Comparison of ENCODE assay signal across 19 cellular contexts in the genomic region with DNA sequence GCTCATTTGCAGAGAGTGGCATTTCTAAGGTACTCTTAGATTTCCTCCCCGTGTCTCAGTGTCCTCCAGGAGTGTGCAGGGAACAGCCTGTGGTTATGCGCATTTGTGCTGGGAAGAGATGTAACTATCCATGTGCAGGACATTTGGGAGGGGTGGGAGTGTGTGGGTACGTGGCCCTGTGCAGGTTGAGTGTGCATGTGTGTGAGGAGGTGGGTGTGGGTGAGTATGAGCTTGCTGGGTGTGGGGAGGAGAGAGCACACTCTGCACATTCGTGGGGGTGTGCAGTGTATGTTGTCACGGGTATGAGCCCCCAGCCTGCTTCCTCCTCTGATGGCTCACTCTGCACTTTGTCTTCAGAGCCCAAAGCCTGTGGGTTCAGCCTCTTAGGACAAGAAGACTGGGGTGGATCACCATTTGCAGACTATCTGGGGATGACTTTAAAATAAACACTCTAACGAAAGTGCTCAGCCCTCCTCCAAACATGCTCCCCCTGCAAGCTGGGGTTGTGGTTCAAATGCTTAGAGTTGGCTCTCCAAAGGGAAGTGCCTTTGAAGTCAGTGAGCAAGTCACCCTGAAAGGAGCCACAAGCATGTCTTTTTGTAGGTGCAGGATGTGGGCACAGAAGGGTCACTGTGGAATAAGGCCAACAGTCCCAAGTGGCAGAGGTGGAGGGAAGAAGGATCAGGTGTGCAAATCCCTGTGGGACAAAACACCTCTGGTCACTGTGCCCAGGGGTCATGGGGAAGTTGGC.
A peak's percentile ranks its signal among the peaks of the same experiment; 100 is the strongest.
DNase-seq lines count a peak whose midpoint lies in the region; ATAC-seq and TF ChIP-seq lines count a peak whose summit lies in the region.
"Had no signal": no experiment of that assay in that cellular context is flagged by ENCODE, and none has a peak within 500 bp of the region (broad histone marks: within the 10 kb centered on the region; RNA-seq: fewer than 3 reads in every experiment).

No MANE protein-coding gene starts in this region.

- no peak overlapping the region for H3K4me3 Mint-ChIP-seq in activated CD8-positive, alpha-beta T cell treated with anti-CD3 and anti-CD28 coated beads, Interleukin-2, amount 10 ng/mL, durations not matched to agents 7 days and 5 days
- no peak overlapping the region for H3K4me3 Mint-ChIP-seq in activated CD8-positive, alpha-beta T cell treated with anti-CD3 and anti-CD28 coated beads for 36 hours
- H3K4me3 Mint-ChIP-seq in naive thymus-derived CD8-positive, alpha-beta T cell = peak overlapping the region in 8 of 10 donors; percentile 2 to 70 (median 45)
- no peak overlapping the region for H3K4me3 Mint-ChIP-seq in HFFc6
- H3K4me3 Mint-ChIP-seq: B cell had no signal

- H3K36me3 Mint-ChIP-seq in activated CD8-positive, alpha-beta T cell treated with anti-CD3 and anti-CD28 coated beads, Interleukin-2, amount 10 ng/mL, durations not matched to agents 7 days and 5 days (ENCODE audit: low read depth) = no peaks in the 10 kb centered on the region
- no peaks in the 10 kb centered on the region for H3K36me3 Mint-ChIP-seq in activated CD8-positive, alpha-beta T cell treated with anti-CD3 and anti-CD28 coated beads for 36 hours (ENCODE audit: low read depth)
- no peaks in the 10 kb centered on the region for H3K36me3 Mint-ChIP-seq in naive thymus-derived CD8-positive, alpha-beta T cell
- no peaks in the 10 kb centered on the region for H3K36me3 Mint-ChIP-seq in HFFc6 (ENCODE audit: low read depth)
- H3K36me3 Mint-ChIP-seq: CD4-positive, CD25-positive, alpha-beta regulatory T cell had no signal

- H3K27ac Mint-ChIP-seq in activated CD8-positive, alpha-beta T cell treated with anti-CD3 and anti-CD28 coated beads, Interleukin-2, amount 10 ng/mL, durations not matched to agents 7 days and 5 days = no peak overlapping the region
- no peak overlapping the region for H3K27ac Mint-ChIP-seq in activated CD8-positive, alpha-beta T cell treated with anti-CD3 and anti-CD28 coated beads for 36 hours
- no peak overlapping the region for H3K27ac Mint-ChIP-seq in naive thymus-derived CD8-positive, alpha-beta T cell
- H3K27ac Mint-ChIP-seq in HFFc6 = no peak overlapping the region
- H3K27ac Mint-ChIP-seq: B cell had no signal

- CTCF ChIA-PET in activated CD8-positive, alpha-beta T cell treated with anti-CD3 and anti-CD28 coated beads, Interleukin-2, amount 10 ng/mL, durations not matched to agents 7 days and 5 days (lab: Charles Lee) = interaction anchor here (1.1 kb wide), 1 partner anchor 30 kb away, joined by 4 read pairs; no protein-coding TSS in a partner anchor
- CTCF ChIA-PET in activated CD8-positive, alpha-beta T cell treated with anti-CD3 and anti-CD28 coated beads for 36 hours (lab: Charles Lee) = interaction anchor here (1.5 kb wide), 1 partner anchor 20 kb away, joined by 6 read pairs; no protein-coding TSS in a partner anchor

- intact Hi-C loops in activated CD8-positive, alpha-beta T cell treated with anti-CD3 and anti-CD28 coated beads for 36 hours (cut with micrococcal nuclease) = no loop called here

- peaks cover 51% of the 10 kb centered on the region for H3K27me3 Mint-ChIP-seq in activated CD8-positive, alpha-beta T cell treated with anti-CD3 and anti-CD28 coated beads, Interleukin-2, amount 10 ng/mL, durations not matched to agents 7 days and 5 days (ENCODE audit: low read depth)
- peaks cover 27% of the 10 kb centered on the region for H3K27me3 Mint-ChIP-seq in activated CD8-positive, alpha-beta T cell treated with anti-CD3 and anti-CD28 coated beads for 36 hours
- H3K27me3 Mint-ChIP-seq in naive thymus-derived CD8-positive, alpha-beta T cell = peaks cover 18 to 68% (median 27%) of the 10 kb centered on the region in 5 donors
- H3K27me3 Mint-ChIP-seq in HFFc6 (ENCODE audit: insufficient read depth) = peaks cover 3% of the 10 kb centered on the region

- peaks cover 55% of the 10 kb centered on the region for H3K4me1 Mint-ChIP-seq in activated CD8-positive, alpha-beta T cell treated with anti-CD3 and anti-CD28 coated beads, Interleukin-2, amount 10 ng/mL, durations not matched to agents 7 days and 5 days (ENCODE audit: low read depth)
- H3K4me1 Mint-ChIP-seq in activated CD8-positive, alpha-beta T cell treated with anti-CD3 and anti-CD28 coated beads for 36 hours (ENCODE audit: low read depth) = peaks cover 42% of the 10 kb centered on the region
- H3K4me1 Mint-ChIP-seq in naive thymus-derived CD8-positive, alpha-beta T cell = peaks cover 34 to 53% (median 50%) of the 10 kb centered on the region in 4 donors
- no peaks in the 10 kb centered on the region for H3K4me1 Mint-ChIP-seq in HFFc6 (ENCODE audit: low read depth)

- ATAC-seq in activated CD8-positive, alpha-beta T cell treated with anti-CD3 and anti-CD28 coated beads, Interleukin-2, amount 10 ng/mL, durations not matched to agents 7 days and 5 days = no peak
- ATAC-seq in activated CD8-positive, alpha-beta T cell treated with anti-CD3 and anti-CD28 coated beads for 36 hours = no peak
- ATAC-seq in naive thymus-derived CD8-positive, alpha-beta T cell = no peak
- ATAC-seq: A549, HCT116 had no signal

- TF ChIP-seq CTCF in activated CD8-positive, alpha-beta T cell treated with anti-CD3 and anti-CD28 coated beads for 36 hours (IDR thresholded peaks at IDR 0.05) = no peak
- no peak for TF ChIP-seq CTCF in GM10266 (IDR thresholded peaks at IDR 0.05; ENCODE audit: control insufficient read depth, insufficient read depth, low read depth, missing control alignments)
- TF ChIP-seq CTCF in HFFc6 (IDR thresholded peaks at IDR 0.05) = no peak

- peak; percentile 36 for DNase-seq in activated CD8-positive, alpha-beta T cell treated with anti-CD3 and anti-CD28 coated beads, Interleukin-2, amount 10 ng/mL, durations not matched to agents 7 days and 5 days
- no peak for DNase-seq in activated CD8-positive, alpha-beta T cell treated with anti-CD3 and anti-CD28 coated beads for 36 hours
- DNase-seq in GM10266 (ENCODE audit: extremely low spot score) (peak; percentile 27), SW480 (ENCODE audit: low spot score) (peak; percentile 78), SHP77 (lab: John Stamatoyannopoulos, UW) (no peak), HFFc6 (no peak)
- DNase-seq in naive thymus-derived CD8-positive, alpha-beta T cell = no peak
- DNase-seq: DMS79, GOT3, Kasumi-1, NCI-H1694 treated with DMSO at 0.1 percent for 48 hours, NCI-H2081 treated with DMSO at 0.1 percent for 48 hours, NCI-H446, NCI-H526, Peyer's patch had no signal

- POLR2A ChIA-PET in activated CD8-positive, alpha-beta T cell treated with anti-CD3 and anti-CD28 coated beads, Interleukin-2, amount 10 ng/mL, durations not matched to agents 7 days and 5 days (lab: Charles Lee) = no interaction called here
- POLR2A ChIA-PET in activated CD8-positive, alpha-beta T cell treated with anti-CD3 and anti-CD28 coated beads for 36 hours (lab: Charles Lee) = interaction anchor here (0.7 to 0.9 kb wide), 2 partner anchors 8 to 534 kb away, joined by 3 read pairs; no protein-coding TSS in a partner anchor
- POLR2A ChIA-PET in naive thymus-derived CD8-positive, alpha-beta T cell (lab: Charles Lee) = no interaction called here

- no peaks in the 10 kb centered on the region for H3K9me3 Mint-ChIP-seq in activated CD8-positive, alpha-beta T cell treated with anti-CD3 and anti-CD28 coated beads, Interleukin-2, amount 10 ng/mL, durations not matched to agents 7 days and 5 days (ENCODE audit: insufficient read depth)
- no peaks in the 10 kb centered on the region for H3K9me3 Mint-ChIP-seq in activated CD8-positive, alpha-beta T cell treated with anti-CD3 and anti-CD28 coated beads for 36 hours
- no peaks in the 10 kb centered on the region for H3K9me3 Mint-ChIP-seq in naive thymus-derived CD8-positive, alpha-beta T cell
- H3K9me3 Mint-ChIP-seq in HFFc6 = no peaks in the 10 kb centered on the region
- H3K9me3 Mint-ChIP-seq: CD4-positive, CD25-positive, alpha-beta regulatory T cell had no signal

Comparison
In these comparisons a context has a peak if more than half of its experiments do, and no peak if none do; other contexts are left out.
1. DNase-seq: peak in activated CD8-positive, alpha-beta T cell treated with anti-CD3 and anti-CD28 coated beads, Interleukin-2, amount 10 ng/mL, durations not matched to agents 7 days and 5 days (single experiment), GM10266 (single experiment) and SW480 (single experiment); none in activated CD8-positive, alpha-beta T cell treated with anti-CD3 and anti-CD28 coated beads for 36 hours (single experiment), naive thymus-derived CD8-positive, alpha-beta T cell (0 of 10), SHP77 (0 of 2) and HFFc6 (single experiment).
2. H3K4me3 Mint-ChIP-seq: peak in naive thymus-derived CD8-positive, alpha-beta T cell (8 of 10); none in activated CD8-positive, alpha-beta T cell treated with anti-CD3 and anti-CD28 coated beads, Interleukin-2, amount 10 ng/mL, durations not matched to agents 7 days and 5 days (single experiment), activated CD8-positive, alpha-beta T cell treated with anti-CD3 and anti-CD28 coated beads for 36 hours (single experiment) and HFFc6 (single experiment).